1 cellular context compared by ENCODE assay signal in genomic region chr3:122353901-122354401, GRCh38.
TF ChIP-seq lines count a peak whose summit lies in the region.

No MANE protein-coding gene starts in this region.

TF ChIP-seq in HepG2, 621 proteins besides CTCF, POLR2A, EP300 and RAD21:
- TF ChIP-seq ZNF558 (CRISPR knock-in tag; IDR thresholded peaks at IDR 0.05; ENCODE audit: borderline replicate concordance) (no peak), ZBTB40 (IDR thresholded peaks at IDR 0.05) (no peak), ZBTB40 (CRISPR knock-in tag; IDR thresholded peaks at IDR 0.05) (no peak), MIER2 (CRISPR knock-in tag; IDR thresholded peaks at IDR 0.05) (no peak), ZIK1 (CRISPR knock-in tag; IDR thresholded peaks at IDR 0.05; ENCODE audit: borderline replicate concordance, low read depth) (no peak), HNRNPLL (IDR thresholded peaks at IDR 0.05; ENCODE audit: low read depth, low read length, poor library complexity, severe bottlenecking) (no peak)
TF ChIP-seq in HepG2: peak in this region for 0.
